20 cellular contexts compared by ENCODE assay signal in the genomic region with DNA sequence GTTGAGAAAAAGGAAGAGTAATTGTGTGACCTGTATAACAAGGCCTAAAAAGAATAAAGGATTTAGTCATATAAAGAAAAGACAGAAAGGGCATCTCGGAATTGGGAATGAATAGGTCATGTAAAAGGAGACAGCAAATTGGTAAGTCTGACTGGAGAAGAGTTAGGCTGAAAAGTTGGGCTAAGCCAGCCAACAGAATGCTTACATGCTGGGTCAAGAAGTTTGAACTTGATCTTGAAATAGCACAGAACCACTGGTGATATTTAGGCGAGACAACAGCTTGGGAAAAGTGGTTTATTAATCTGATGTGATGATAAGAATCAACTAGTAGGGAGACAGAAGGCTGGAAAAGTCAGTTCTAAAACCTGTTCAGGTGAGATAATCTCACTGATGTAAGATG.
"Had no signal": no experiment of that assay in that cellular context is flagged by ENCODE, and none has a peak within 500 bp of the region (broad histone marks: within the 10 kb centered on the region; RNA-seq: fewer than 3 reads in every experiment).

No MANE protein-coding gene starts in this region.

- H3K27ac ChIP-seq: body of pancreas, hepatocyte, left ventricle myocardium inferior, right atrium auricular region, upper lobe of left lung had no signal

- H3K27ac Mint-ChIP-seq: activated CD4-positive, alpha-beta memory T cell treated with anti-CD3 and anti-CD28 coated beads for 36 hours; activated CD4-positive, alpha-beta T cell treated with anti-CD3 and anti-CD28 coated beads for 36 hours; activated CD8-positive, alpha-beta memory T cell treated with anti-CD3 and anti-CD28 coated beads, Interleukin-2, amount 10 ng/mL, durations not matched to agents 7 days and 5 days; activated naive CD4-positive, alpha-beta T cell treated with anti-CD3 and anti-CD28 coated beads, Interleukin-2, amount 50 U/mL, for 72 hours; activated T-cell treated with anti-CD3 and anti-CD28 coated beads, Interleukin-2, amount 50 U/mL, for 24 hours; natural killer cell had no signal

- H3K27me3 ChIP-seq: body of pancreas, hepatocyte, right atrium auricular region, upper lobe of left lung had no signal

- FAIRE-seq: kidney had no signal

- DNase-seq: activated CD4-positive, alpha-beta memory T cell treated with anti-CD3 and anti-CD28 coated beads for 36 hours; activated CD4-positive, alpha-beta T cell treated with anti-CD3 and anti-CD28 coated beads for 36 hours; activated CD8-positive, alpha-beta memory T cell treated with anti-CD3 and anti-CD28 coated beads, Interleukin-2, amount 10 ng/mL, durations not matched to agents 7 days and 5 days; activated effector memory CD4-positive, alpha-beta T cell treated with Interleukin-2 at 50 U/mL for 16 hours; activated T-cell treated with anti-CD3 and anti-CD28 coated beads, Interleukin-2, amount 50 U/mL, for 24 hours; amniotic stem cell; body of pancreas; central memory CD4-positive, alpha-beta T cell; effector CD8-positive, alpha-beta T cell; kidney; left ventricle myocardium inferior; natural killer cell; stimulated activated CD4-positive, alpha-beta T cell treated with anti-CD3 and anti-CD28 coated beads, Interleukin-15, amount 100 ng/mL, for 24 hours; stimulated activated CD4-positive, alpha-beta T cell treated with anti-CD3 and anti-CD28 coated beads, Interleukin-4, amount 100 ng/mL, for 1 hour; stimulated activated naive CD4-positive, alpha-beta T cell treated with Interleukin-2 at 50 U/mL for 16 hours; upper lobe of left lung had no signal

- H3K27me3 Mint-ChIP-seq: activated CD4-positive, alpha-beta memory T cell treated with anti-CD3 and anti-CD28 coated beads for 36 hours; activated CD4-positive, alpha-beta T cell treated with anti-CD3 and anti-CD28 coated beads for 36 hours; activated T-cell treated with anti-CD3 and anti-CD28 coated beads, Interleukin-2, amount 50 U/mL, for 24 hours had no signal

- ATAC-seq: activated CD4-positive, alpha-beta T cell treated with anti-CD3 and anti-CD28 coated beads for 36 hours; activated CD8-positive, alpha-beta memory T cell treated with anti-CD3 and anti-CD28 coated beads, Interleukin-2, amount 10 ng/mL, durations not matched to agents 7 days and 5 days; activated naive CD4-positive, alpha-beta T cell treated with anti-CD3 and anti-CD28 coated beads, Interleukin-2, amount 50 U/mL, for 72 hours; body of pancreas; natural killer cell had no signal

- H3K4me2 ChIP-seq: hepatocyte had no signal

- H2AFZ ChIP-seq: hepatocyte had no signal

- H3K4me3 ChIP-seq: body of pancreas, hepatocyte, left ventricle myocardium inferior, right atrium auricular region, skin epidermis, upper lobe of left lung had no signal

- H3K9me3 Mint-ChIP-seq: activated CD4-positive, alpha-beta memory T cell treated with anti-CD3 and anti-CD28 coated beads for 36 hours; activated naive CD4-positive, alpha-beta T cell treated with anti-CD3 and anti-CD28 coated beads, Interleukin-2, amount 50 U/mL, for 72 hours; activated T-cell treated with anti-CD3 and anti-CD28 coated beads, Interleukin-2, amount 50 U/mL, for 24 hours; natural killer cell had no signal

- H3K36me3 Mint-ChIP-seq: natural killer cell had no signal

- H3K9me3 ChIP-seq: body of pancreas, left ventricle myocardium inferior, right atrium auricular region, upper lobe of left lung had no signal

- H3K36me3 ChIP-seq: left ventricle myocardium inferior, right atrium auricular region had no signal

- H3K4me3 Mint-ChIP-seq: activated CD4-positive, alpha-beta memory T cell treated with anti-CD3 and anti-CD28 coated beads for 36 hours; activated CD4-positive, alpha-beta T cell treated with anti-CD3 and anti-CD28 coated beads for 36 hours; activated CD8-positive, alpha-beta memory T cell treated with anti-CD3 and anti-CD28 coated beads, Interleukin-2, amount 10 ng/mL, durations not matched to agents 7 days and 5 days; activated T-cell treated with anti-CD3 and anti-CD28 coated beads, Interleukin-2, amount 50 U/mL, for 24 hours; natural killer cell had no signal
